32 cellular contexts compared by ENCODE assay signal in genomic region chr5:51968756-51969155, GRCh38.
"Had no signal": no experiment of that assay in that cellular context is flagged by ENCODE, and none has a peak within 500 bp of the region (broad histone marks: within the 10 kb centered on the region; RNA-seq: fewer than 3 reads in every experiment).

No MANE protein-coding gene starts in this region.

- H3K9me3 Mint-ChIP-seq: dendritic cell treated with granulocyte-macrophage colony-stimulating factor and Interleukin-4, amounts not matched to agents 40 ng/mL and 50 ng/mL, for 4 days; mesothelial cell of epicardium; nephron progenitor cell; stimulated activated naive CD8-positive, alpha-beta T cell treated with anti-CD3 and anti-CD28 coated beads, Interleukin-15, Interleukin-2, amounts not matched to agents 100 ng/mL and 50 ng/mL, for 24 hours had no signal

- H3K36me3 Mint-ChIP-seq: activated naive CD8-positive, alpha-beta T cell; immature natural killer cell; mesothelial cell of epicardium; naive B cell; stimulated activated effector memory CD8-positive, alpha-beta T cell treated with anti-CD3 and anti-CD28 coated beads, Interleukin-12 subunit alpha, Interleukin-12 subunit beta, amount 100 ng/mL, for 72 hours had no signal

- H3K9me3 ChIP-seq: esophagus squamous epithelium, pancreas, prostate gland, thoracic aorta had no signal

- H3K36me3 ChIP-seq: esophagus squamous epithelium, heart right ventricle, pancreas, prostate gland, thoracic aorta had no signal

- H3K4me3 ChIP-seq: esophagus squamous epithelium, heart right ventricle, pancreas, prostate gland, skin epidermis, thoracic aorta had no signal

- H3K27me3 Mint-ChIP-seq: activated naive CD8-positive, alpha-beta T cell; central memory CD8-positive, alpha-beta T cell; dendritic cell treated with granulocyte-macrophage colony-stimulating factor and Interleukin-4, amounts not matched to agents 40 ng/mL and 50 ng/mL, for 4 days; naive B cell; stimulated activated naive CD8-positive, alpha-beta T cell treated with anti-CD3 and anti-CD28 coated beads, Interleukin-15, Interleukin-2, amounts not matched to agents 100 ng/mL and 50 ng/mL, for 24 hours had no signal

- DNase-seq: activated CD4-positive, alpha-beta T cell treated with anti-CD3 and anti-CD28 coated beads for 4 hours; activated CD4-positive, alpha-beta T cell treated with anti-CD3 and anti-CD28 coated beads, Interleukin-2, amount 50 U/mL, for 4 hours; activated CD4-positive, CD25-positive, alpha-beta regulatory T cell; activated naive CD4-positive, alpha-beta T cell; activated T-cell treated with anti-CD3 and anti-CD28 coated beads for 4 hours; activated T-cell treated with anti-CD3 and anti-CD28 coated beads, Interleukin-2, amount 50 U/mL, for 72 hours; anterior cingulate cortex; esophagus squamous epithelium; foreskin melanocyte; heart right ventricle; immature natural killer cell; kidney; left colon; mammary epithelial cell; naive B cell; nephron progenitor cell; pancreas; retina; stimulated activated CD4-positive, alpha-beta T cell treated with anti-CD3 and anti-CD28 coated beads, Interleukin-12 subunit alpha, Interleukin-12 subunit beta, amount 100 ng/mL, for 4 hours; stimulated activated CD4-positive, alpha-beta T cell treated with anti-CD3 and anti-CD28 coated beads, Interleukin-4, amount 100 ng/mL, for 1 hour; trophoblast cell had no signal

- H3K4me1 ChIP-seq: esophagus squamous epithelium, heart right ventricle, pancreas, prostate gland had no signal

- H3K27me3 ChIP-seq: esophagus squamous epithelium, heart right ventricle, pancreas had no signal

- H3K4me3 Mint-ChIP-seq: activated naive CD8-positive, alpha-beta T cell; activated T-cell treated with anti-CD3 and anti-CD28 coated beads, Interleukin-2, amount 50 U/mL, for 72 hours; central memory CD8-positive, alpha-beta T cell; dendritic cell treated with granulocyte-macrophage colony-stimulating factor and Interleukin-4, amounts not matched to agents 40 ng/mL and 50 ng/mL, for 4 days; immature natural killer cell; mesothelial cell of epicardium; naive B cell; nephron progenitor cell; stimulated activated effector memory CD8-positive, alpha-beta T cell treated with anti-CD3 and anti-CD28 coated beads, Interleukin-12 subunit alpha, Interleukin-12 subunit beta, amount 100 ng/mL, for 72 hours; stimulated activated naive CD8-positive, alpha-beta T cell treated with anti-CD3 and anti-CD28 coated beads, Interleukin-15, Interleukin-2, amounts not matched to agents 100 ng/mL and 50 ng/mL, for 24 hours; T-helper 2 cell treated with Interferon-gamma antibody and Interleukin-4, amounts not matched to agents 5 μg/mL and 100 μg/mL, for 36 hours had no signal

- H3K27ac Mint-ChIP-seq: activated naive CD8-positive, alpha-beta T cell; activated T-cell treated with anti-CD3 and anti-CD28 coated beads, Interleukin-2, amount 50 U/mL, for 72 hours; dendritic cell treated with granulocyte-macrophage colony-stimulating factor and Interleukin-4, amounts not matched to agents 40 ng/mL and 50 ng/mL, for 4 days; immature natural killer cell; mesothelial cell of epicardium; naive B cell; nephron progenitor cell; stimulated activated effector memory CD8-positive, alpha-beta T cell treated with anti-CD3 and anti-CD28 coated beads, Interleukin-12 subunit alpha, Interleukin-12 subunit beta, amount 100 ng/mL, for 72 hours; stimulated activated naive CD8-positive, alpha-beta T cell treated with anti-CD3 and anti-CD28 coated beads, Interleukin-15, Interleukin-2, amounts not matched to agents 100 ng/mL and 50 ng/mL, for 24 hours; T-helper 2 cell treated with Interferon-gamma antibody and Interleukin-4, amounts not matched to agents 5 μg/mL and 100 μg/mL, for 36 hours had no signal

- H3K27ac ChIP-seq: epithelial cell of prostate, esophagus squamous epithelium, heart right ventricle, pancreas, prostate gland, skin epidermis, thoracic aorta had no signal

- H3K4me1 Mint-ChIP-seq: central memory CD8-positive, alpha-beta T cell; immature natural killer cell; mesothelial cell of epicardium; naive B cell; nephron progenitor cell; stimulated activated effector memory CD8-positive, alpha-beta T cell treated with anti-CD3 and anti-CD28 coated beads, Interleukin-12 subunit alpha, Interleukin-12 subunit beta, amount 100 ng/mL, for 72 hours had no signal
